ENCODE assay signal across 8 cellular contexts in the genomic region with DNA sequence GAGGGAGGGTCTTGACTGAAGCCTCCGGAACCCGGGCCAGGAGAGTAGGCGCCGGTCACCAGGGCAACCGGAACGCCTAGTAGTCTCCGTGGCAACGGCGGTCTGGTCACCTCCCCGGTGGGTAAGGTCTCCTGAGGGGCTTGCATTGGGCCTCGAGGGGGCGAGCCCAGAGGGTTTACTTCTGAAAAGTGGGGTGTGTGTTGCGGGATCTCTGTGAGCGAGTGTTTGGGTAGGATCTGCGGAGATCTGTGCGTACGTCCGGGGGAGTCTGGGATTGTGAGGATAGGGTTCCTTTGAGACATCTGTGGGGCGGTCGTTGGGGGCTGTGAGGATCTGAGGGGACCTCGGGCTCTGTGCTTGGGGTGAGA. TPM values are rescaled to one million over a fixed set of nuclear protein-coding genes. Genes with fewer than 3 reads are reported as not detected.
A peak's percentile ranks its signal among the peaks of the same experiment; 100 is the strongest.
DNase-seq lines count a peak whose midpoint lies in the region; ATAC-seq lines count a peak whose summit lies in the region.

Gene FAM221B, minus strand, starts transcription at position 17 of the 368 bp plus-strand sequence. CDS start 2,571 bp downstream, outside the sequence.

- ATAC-seq in HG03342 (IDR thresholded peaks at IDR 0.05; ENCODE audit: unreplicated experiment) (peak; percentile 9), GM21526 (IDR thresholded peaks at IDR 0.05; ENCODE audit: low FRiP score, unreplicated experiment) (no peak)

- H3K36me3 Mint-ChIP-seq in activated naive CD4-positive, alpha-beta T cell treated with anti-CD3 and anti-CD28 coated beads for 36 hours (ENCODE audit: low read depth), result no peaks in the 10 kb centered on the region

- CTCF ChIA-PET in activated naive CD4-positive, alpha-beta T cell treated with anti-CD3 and anti-CD28 coated beads for 36 hours (lab: Charles Lee), result interaction anchor here (1.0 to 2.2 kb wide), 3 partner anchors 15 to 54 kb away, joined by 3 to 11 read pairs (median 8); no protein-coding TSS in a partner anchor

- H3K9ac ChIP-seq in ES-I3 (ENCODE audit: low read depth, low read length) (peak within 1 kb of the TSS; percentile 71; the same call in 1 of the 2 replicates), iPS-15b (ENCODE audit: low read depth, low read length) (no peak within 1 kb of the TSS)

- peaks cover 2% of the 10 kb centered on the region for H3K27me3 ChIP-seq in iPS-15b (ENCODE audit: control insufficient read depth, insufficient read depth, low read length)

- intact Hi-C loops in activated naive CD4-positive, alpha-beta T cell treated with anti-CD3 and anti-CD28 coated beads for 36 hours (cut with micrococcal nuclease), result loop anchor here (2.0 to 5.0 kb wide), 3 partner anchors 72 to 711 kb away; partner anchors contain the start of genes ATOSB and RECK

- DNase-seq in activated naive CD4-positive, alpha-beta T cell treated with anti-CD3 and anti-CD28 coated beads for 36 hours, result peak; percentile 35
- DNase-seq in NCI-H2081 (lab: John Stamatoyannopoulos, UW) (no peak), NCI-H774 (lab: John Stamatoyannopoulos, UW) (no peak)

- H3K4me3 ChIP-seq in iPS-15b (ENCODE audit: low read depth, low read length) (peak within 1 kb of the TSS; percentile 79), skin epidermis (peak within 1 kb of the TSS; percentile 50 to 76 (median 75))

- H3K4me3 Mint-ChIP-seq in activated naive CD4-positive, alpha-beta T cell treated with anti-CD3 and anti-CD28 coated beads for 36 hours, result peak within 1 kb of the TSS; percentile 89

- peaks cover 24% of the 10 kb centered on the region for H3K4me1 Mint-ChIP-seq in activated naive CD4-positive, alpha-beta T cell treated with anti-CD3 and anti-CD28 coated beads for 36 hours (ENCODE audit: low read depth)

- H3K27ac ChIP-seq in skin epidermis, result peak within 1 kb of the TSS; percentile 75 to 98 (median 87)

- peak within 1 kb of the TSS; percentile 59 for H3K27ac Mint-ChIP-seq in activated naive CD4-positive, alpha-beta T cell treated with anti-CD3 and anti-CD28 coated beads for 36 hours

- H3K4me1 ChIP-seq in ES-I3 (ENCODE audit: insufficient read depth, low read length) (0 out of 2 replicates have a peak, but pooled peaks cover 5% of the 10 kb centered on the region), iPS-15b (ENCODE audit: control insufficient read depth, insufficient read depth, low read length) (no peaks in the 10 kb centered on the region)

- H3K9me3 Mint-ChIP-seq in activated naive CD4-positive, alpha-beta T cell treated with anti-CD3 and anti-CD28 coated beads for 36 hours, result no peaks in the 10 kb centered on the region

- H3K9me3 ChIP-seq in ES-I3 (ENCODE audit: control insufficient read depth, insufficient read depth, low read length) (no peaks in the 10 kb centered on the region), iPS-15b (ENCODE audit: control insufficient read depth, insufficient read depth, low read length) (no peaks in the 10 kb centered on the region)

- H3K36me3 ChIP-seq in ES-I3 (ENCODE audit: insufficient read depth, low read length) (no peaks in the 10 kb centered on the region), iPS-15b (ENCODE audit: control insufficient read depth, insufficient read depth, low read length) (no peaks in the 10 kb centered on the region)

- H3K27me3 Mint-ChIP-seq in activated naive CD4-positive, alpha-beta T cell treated with anti-CD3 and anti-CD28 coated beads for 36 hours (ENCODE audit: low read depth), result peaks cover 2% of the 10 kb centered on the region

RNA-seq across cellular contexts. Expression of gene FAM221B, which starts in this region (rescaled TPM):
- not detected for total RNA-seq in activated naive CD4-positive, alpha-beta T cell treated with anti-CD3 and anti-CD28 coated beads for 36 hours

Comparison
In these comparisons a context has a peak if more than half of its experiments do, and no peak if none do; other contexts are left out.
1. Peak in DNase-seq in activated naive CD4-positive, alpha-beta T cell treated with anti-CD3 and anti-CD28 coated beads for 36 hours; RNA of the gene not detected or under 1 TPM.